Comparison of ENCODE assay signal across 8 cellular contexts in the genomic region with DNA sequence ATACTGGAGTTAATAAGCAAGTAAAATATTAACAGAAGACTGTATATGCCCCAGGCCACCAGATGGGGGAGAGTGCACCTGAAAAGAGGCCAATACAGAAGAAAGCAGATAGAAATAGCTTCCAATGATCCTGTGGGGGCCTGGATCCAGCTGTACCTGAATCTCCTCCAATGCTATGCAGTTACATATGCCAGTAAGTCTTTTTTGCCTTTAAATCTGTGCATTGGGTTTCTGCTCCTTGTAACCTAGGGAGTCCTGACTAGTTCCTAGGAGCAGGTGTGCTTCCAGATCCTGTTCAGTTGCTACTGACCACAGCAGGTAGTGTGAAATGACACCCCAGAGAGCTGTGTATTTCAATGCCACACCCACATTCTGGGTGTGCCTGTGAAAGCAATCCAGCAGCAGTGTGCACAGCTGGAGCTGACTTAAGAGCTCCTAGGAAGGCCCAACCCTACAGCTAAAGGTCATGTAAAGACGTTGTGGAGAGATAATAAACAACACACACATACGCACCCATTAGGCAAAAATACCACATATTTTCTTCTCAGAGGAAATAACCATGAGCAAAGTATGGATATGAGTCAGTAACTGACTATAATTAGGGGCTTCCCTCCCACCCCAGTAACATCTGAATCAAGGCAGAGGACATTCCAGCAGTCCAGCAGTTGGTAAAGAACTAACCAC.
A peak's percentile ranks its signal among the peaks of the same experiment; 100 is the strongest.
DNase-seq lines count a peak whose midpoint lies in the region; ATAC-seq and TF ChIP-seq lines count a peak whose summit lies in the region.

No MANE protein-coding gene starts in this region.

- no peak for TF ChIP-seq POLR2A in gastrocnemius medialis (IDR thresholded peaks at IDR 0.05)
- TF ChIP-seq POLR2A in spleen (IDR thresholded peaks at IDR 0.05), result no peak

- peaks cover 23% of the 10 kb centered on the region for H3K4me1 ChIP-seq in DOHH2 (ENCODE audit: control insufficient read depth, low read length)
- no peaks in the 10 kb centered on the region for H3K4me1 ChIP-seq in gastrocnemius medialis
- peaks cover 0 to 29% (median 10%) of the 10 kb centered on the region in 6 donors for H3K4me1 ChIP-seq in spleen

- H3K36me3 ChIP-seq in DOHH2 (ENCODE audit: control insufficient read depth, low read length) (no peaks in the 10 kb centered on the region), gastrocnemius medialis (no peaks in the 10 kb centered on the region), spleen (no peaks in the 10 kb centered on the region)

- intact Hi-C loops in gastrocnemius medialis (cut with DNase I; ENCODE audit: low total_unique reads), result no loop called here
- intact Hi-C loops in spleen (cut with DNase I; ENCODE audit: low total_unique reads), result no loop called here

- no peaks in the 10 kb centered on the region for H4K20me1 ChIP-seq in DOHH2 (ENCODE audit: control insufficient read depth, insufficient read depth, low read depth, low read length)

- H3K27ac ChIP-seq in DOHH2 (ENCODE audit: low read depth, low read length), result no peak overlapping the region
- H3K27ac ChIP-seq in RWPE1, result no peak overlapping the region
- no peak overlapping the region for H3K27ac ChIP-seq in gastrocnemius medialis
- no peak overlapping the region for H3K27ac ChIP-seq in spleen

- H3K27me3 ChIP-seq in DOHH2 (ENCODE audit: control insufficient read depth, low read length), result no peaks in the 10 kb centered on the region
- no peaks in the 10 kb centered on the region for H3K27me3 ChIP-seq in gastrocnemius medialis
- H3K27me3 ChIP-seq in spleen (replicated peaks in 1 of 7), result no peaks in the 10 kb centered on the region

- H3F3A ChIP-seq in DOHH2 (ENCODE audit: control insufficient read depth, insufficient read depth), result peaks cover 5% of the 10 kb centered on the region; the same call in 1 of the 2 replicates

- peak; percentile 63 for TF ChIP-seq CTCF in DOHH2 (IDR thresholded peaks at IDR 0.05; ENCODE audit: low read depth, low read length, poor library complexity, severe bottlenecking)
- TF ChIP-seq CTCF in RWPE1 (conservative IDR thresholded peaks at IDR 0.05; ENCODE audit: low read depth), result no peak
- no peak for TF ChIP-seq CTCF in gastrocnemius medialis (IDR thresholded peaks at IDR 0.05 in 4 of 5, conservative IDR thresholded peaks at IDR 0.05 in 1 of 5)
- no peak for TF ChIP-seq CTCF in spleen (IDR thresholded peaks at IDR 0.05 in 8 of 11, conservative IDR thresholded peaks at IDR 0.05 in 3 of 11)

- no peaks in the 10 kb centered on the region for H3K9me2 ChIP-seq in DOHH2 (replicated peaks; ENCODE audit: control insufficient read depth, low read length)

- in situ Hi-C loops in gastrocnemius medialis (cut with MboI; ENCODE audit: low sequenced_read_pairs in 4 of 4), result no loop called here

- H3K4me3 ChIP-seq in DOHH2 (ENCODE audit: low read length) (no peak overlapping the region), gastrocnemius medialis (no peak overlapping the region), spleen (no peak overlapping the region)

- POLR2A ChIA-PET in RWPE1 (lab: Yijun Ruan, JAX; ENCODE audit: low non-redundant PET), result no interaction called here

- ATAC-seq in GM18873 (IDR thresholded peaks at IDR 0.05; ENCODE audit: low FRiP score, unreplicated experiment), result peak; percentile 94
- peak; percentile 90 for ATAC-seq in HG03060 (IDR thresholded peaks at IDR 0.05; ENCODE audit: low read depth, unreplicated experiment)
- no peak for ATAC-seq in gastrocnemius medialis

- H3K4me2 ChIP-seq in DOHH2 (ENCODE audit: low read length), result no peak overlapping the region

- no peaks in the 10 kb centered on the region for H3K79me2 ChIP-seq in DOHH2 (ENCODE audit: control insufficient read depth, low read length)

- peak; percentile 57 for DNase-seq in RWPE1 (ENCODE audit: low spot score)
- peak; percentile 75 for DNase-seq in fibroblast of the conjunctiva (ENCODE audit: low read depth)
- DNase-seq in gastrocnemius medialis, result no peak
- DNase-seq in NCI-H128 (lab: John Stamatoyannopoulos, UW; ENCODE audit: unreplicated experiment), result no peak
- DNase-seq in spleen, result no peak

- H3K9me3 ChIP-seq in DOHH2 (ENCODE audit: control insufficient read depth, insufficient read depth, low read length) (no peaks in the 10 kb centered on the region), gastrocnemius medialis (no peaks in the 10 kb centered on the region), spleen (peaks cover 0 to 16% (median 0%) of the 10 kb centered on the region in 8 donors)

- WGBS in spleen, 5 donors, result 18 to 48% (median 26%) methylated on average over 2 of the region's 2 CpGs

- CTCF ChIA-PET in RWPE1 (lab: Yijun Ruan, JAX), result interaction anchor here (0.5 to 1.3 kb wide), 4 partner anchors 13 to 85 kb away, joined by 3 to 6 read pairs (median 4); no protein-coding TSS in a partner anchor

Comparison
In these comparisons a context has a peak if more than half of its experiments do, and no peak if none do; other contexts are left out.
1. ATAC-seq: peak in GM18873 (single experiment) and HG03060 (single experiment); none in gastrocnemius medialis (0 of 2).
2. DNase-seq: peak in RWPE1 (single experiment) and fibroblast of the conjunctiva (single experiment); none in gastrocnemius medialis (0 of 2), NCI-H128 (single experiment) and spleen (single experiment).